ENCODE assay signal across 17 cellular contexts in genomic region chr11:94773842-94774241, GRCh38.
"Had no signal": no experiment of that assay in that cellular context is flagged by ENCODE, and none has a peak within 500 bp of the region (broad histone marks: within the 10 kb centered on the region; RNA-seq: fewer than 3 reads in every experiment).

No MANE protein-coding gene starts in this region.

- H3K9ac ChIP-seq: parathyroid adenoma had no signal

- H3K27ac ChIP-seq: parathyroid adenoma, prostate gland, vagina had no signal

- H3K36me3 ChIP-seq: prostate gland, upper lobe of left lung, vagina had no signal

- H3K27me3 ChIP-seq: upper lobe of left lung, vagina had no signal

- H2AFZ ChIP-seq: parathyroid adenoma had no signal

- H3K9me3 ChIP-seq: prostate gland, upper lobe of left lung, vagina had no signal

- H3K9me3 Mint-ChIP-seq: dendritic cell treated with granulocyte-macrophage colony-stimulating factor and Interleukin-4, amounts not matched to agents 40 ng/mL and 50 ng/mL, for 4 days; effector memory CD8-positive, alpha-beta T cell had no signal

- DNase-seq: effector memory CD8-positive, alpha-beta T cell; erythroblast; glutamatergic neuron; islet precursor cell; mammary epithelial cell; naive thymus-derived CD4-positive, alpha-beta T cell; nephron progenitor cell; small intestine; stimulated activated CD4-positive, alpha-beta T cell treated with anti-CD3 and anti-CD28 coated beads, Interleukin-2, amount 100 ng/mL, for 48 hours; stimulated activated naive CD4-positive, alpha-beta T cell treated with Interleukin-2 at 50 U/mL for 16 hours had no signal

- H3K27ac Mint-ChIP-seq: dendritic cell treated with granulocyte-macrophage colony-stimulating factor and Interleukin-4, amounts not matched to agents 40 ng/mL and 50 ng/mL, for 4 days; effector memory CD8-positive, alpha-beta T cell; naive thymus-derived CD4-positive, alpha-beta T cell; nephron progenitor cell had no signal

- H3K4me3 ChIP-seq: prostate gland, upper lobe of left lung, vagina had no signal

- ATAC-seq: effector memory CD8-positive, alpha-beta T cell; left lobe of liver; naive thymus-derived CD4-positive, alpha-beta T cell; sciatic nerve had no signal

- H3K4me3 Mint-ChIP-seq: dendritic cell treated with granulocyte-macrophage colony-stimulating factor and Interleukin-4, amounts not matched to agents 40 ng/mL and 50 ng/mL, for 4 days; effector memory CD8-positive, alpha-beta T cell; naive thymus-derived CD4-positive, alpha-beta T cell; nephron progenitor cell had no signal
